Comparison of ENCODE assay signal across 9 cellular contexts in the genomic region with DNA sequence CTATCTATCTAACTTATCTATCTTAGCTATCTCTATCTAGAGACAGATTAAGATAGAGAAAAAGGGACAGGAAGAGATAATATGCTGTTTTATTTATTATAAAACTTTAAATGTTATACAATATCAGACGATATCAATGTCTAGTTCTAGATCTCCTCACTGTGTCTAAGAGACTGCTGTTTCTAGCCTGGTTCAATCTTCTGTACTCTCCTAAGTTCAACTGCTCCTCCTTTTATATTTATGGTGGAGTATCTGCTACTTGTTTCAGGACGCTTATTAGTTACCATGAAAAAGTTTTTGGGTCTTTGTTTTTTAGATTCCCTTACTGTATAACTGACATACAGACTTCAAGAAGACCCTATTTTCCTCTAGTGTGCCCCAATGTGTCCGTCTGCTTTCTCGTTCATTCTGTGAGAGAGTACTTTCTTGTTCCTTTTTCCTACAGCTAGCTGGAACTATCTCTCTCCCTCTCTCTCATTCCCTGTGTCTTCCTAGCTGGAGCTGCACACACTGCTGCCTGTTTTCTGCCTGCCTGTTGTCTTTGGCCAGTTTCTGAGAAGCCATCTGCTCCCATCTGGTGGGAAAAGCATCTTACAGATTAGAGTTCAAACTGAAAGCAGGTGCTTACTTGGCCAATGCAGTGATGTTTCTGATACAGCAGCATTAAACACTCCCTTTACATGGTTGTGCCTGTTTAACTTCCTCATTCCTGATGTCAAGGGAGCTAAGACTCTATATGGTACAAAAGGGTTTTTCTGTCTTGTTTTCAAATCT. TPM values are rescaled to one million over a fixed set of nuclear protein-coding genes. Genes with fewer than 3 reads are reported as not detected.
DNase-seq lines count a peak whose midpoint lies in the region; ATAC-seq and TF ChIP-seq lines count a peak whose summit lies in the region.
"Had no signal": no experiment of that assay in that cellular context is flagged by ENCODE, and none has a peak within 500 bp of the region (broad histone marks: within the 10 kb centered on the region; RNA-seq: fewer than 3 reads in every experiment).

No MANE protein-coding gene starts in this region.

- POLR2A ChIA-PET in naive thymus-derived CD8-positive, alpha-beta T cell (lab: Charles Lee): no interaction called here

- no peaks in the 10 kb centered on the region for H3K36me3 ChIP-seq in brain microvascular endothelial cell (replicated peaks)

- no peak overlapping the region for H3K27ac ChIP-seq in brain microvascular endothelial cell

- ATAC-seq in GM19035 (IDR thresholded peaks at IDR 0.05; ENCODE audit: unreplicated experiment) (peak; percentile 58), HG03378 (IDR thresholded peaks at IDR 0.05; ENCODE audit: unreplicated experiment) (peak; percentile 52), HG03571 (IDR thresholded peaks at IDR 0.05; ENCODE audit: unreplicated experiment) (no peak)
- ATAC-seq in naive thymus-derived CD8-positive, alpha-beta T cell: peak in 1 of 2 donors; percentile 42

- H3K4me3 Mint-ChIP-seq in naive thymus-derived CD8-positive, alpha-beta T cell: peak overlapping the region in 9 of 10 donors; percentile 2 to 75 (median 41)

- H3K4me3 ChIP-seq in brain microvascular endothelial cell (ENCODE audit: low read depth, low read length): no peak overlapping the region
- H3K4me3 ChIP-seq: lung had no signal

- H3K27me3 Mint-ChIP-seq in naive thymus-derived CD8-positive, alpha-beta T cell: peaks cover 0 to 2% (median 0%) of the 10 kb centered on the region in 5 donors

- H3K9me3 Mint-ChIP-seq in naive thymus-derived CD8-positive, alpha-beta T cell: no peaks in the 10 kb centered on the region

- no peak for TF ChIP-seq CTCF in brain microvascular endothelial cell (IDR thresholded peaks at IDR 0.05; ENCODE audit: low read depth, low read length, missing control alignments)

- no peaks in the 10 kb centered on the region for H3K36me3 Mint-ChIP-seq in naive thymus-derived CD8-positive, alpha-beta T cell

- H3K4me1 Mint-ChIP-seq in naive thymus-derived CD8-positive, alpha-beta T cell: peaks cover 7 to 41% (median 19%) of the 10 kb centered on the region in 4 donors

- H3K27ac Mint-ChIP-seq in naive thymus-derived CD8-positive, alpha-beta T cell: peak overlapping the region in 9 of 10 donors; percentile 38 to 83 (median 77)

- in situ Hi-C loops in brain microvascular endothelial cell (cut with HindIII; ENCODE audit: low pct_ligation_motif_present, low sequenced_read_pairs): no loop called here

- peak; percentile 12 for DNase-seq in Ammon's horn (ENCODE audit: low spot score)
- peak; percentile 21 for DNase-seq in SW480 (ENCODE audit: low spot score)
- peak in 3 of 10 donors; percentile 1 to 12 (median 3) for DNase-seq in naive thymus-derived CD8-positive, alpha-beta T cell
- no peak for DNase-seq in brain microvascular endothelial cell
- no peak for DNase-seq in NCI-H226

- H3K27me3 ChIP-seq in brain microvascular endothelial cell (replicated peaks): no peaks in the 10 kb centered on the region

RNA-seq across cellular contexts. Expression of gene ARL4A, which starts 49.4 kb away (rescaled TPM):
- total RNA-seq in naive thymus-derived CD8-positive, alpha-beta T cell: 1 to 10 TPM; 7.0 to 7.1 TPM
- 10 to 100 TPM; 16.9 to 23.7 (median 20.6) TPM for polyA plus RNA-seq in naive thymus-derived CD8-positive, alpha-beta T cell

Comparison
In these comparisons a context has a peak if more than half of its experiments do, and no peak if none do; other contexts are left out.
1. DNase-seq: peak in Ammon's horn (single experiment) and SW480 (single experiment); none in brain microvascular endothelial cell (single experiment) and NCI-H226 (single experiment).